Comparison of ENCODE assay signal across 16 cellular contexts in genomic region chr15:44216958-44217357, GRCh38. TPM values are rescaled to one million over a fixed set of nuclear protein-coding genes. Genes with fewer than 3 reads are reported as not detected.
A peak's percentile ranks its signal among the peaks of the same experiment; 100 is the strongest.
DNase-seq lines count a peak whose midpoint lies in the region; ATAC-seq and TF ChIP-seq lines count a peak whose summit lies in the region.
"Had no signal": no experiment of that assay in that cellular context is flagged by ENCODE, and none has a peak within 500 bp of the region (broad histone marks: within the 10 kb centered on the region; RNA-seq: fewer than 3 reads in every experiment).

No MANE protein-coding gene starts in this region.

- peak; percentile 24 for DNase-seq in EH (ENCODE audit: low read depth)
- peak; percentile 33 for DNase-seq in RPMI7951 (ENCODE audit: low read depth)
- DNase-seq in astrocyte of the spinal cord (ENCODE audit: low read depth, low spot score), result peak; percentile 9
- DNase-seq in kidney tubule cell (ENCODE audit: low spot score), result peak; percentile 26
- no peak for DNase-seq in suprapubic skin (ENCODE audit: low spot score in 2 of 2)
- DNase-seq in AG20443 (ENCODE audit: low spot score), result no peak
- DNase-seq: CD4-positive, CD25-positive, alpha-beta regulatory T cell; HFFc6; KG1; NCI-H1105 treated with DMSO at 0.1 percent for 48 hours; NCI-H2171; NCI-H524; Peyer's patch had no signal

- no peak overlapping the region for H3K4me3 ChIP-seq in astrocyte of the spinal cord (ENCODE audit: low read depth, low read length)
- no peak overlapping the region for H3K4me3 ChIP-seq in suprapubic skin
- H3K4me3 ChIP-seq: Peyer's patch had no signal

- TF ChIP-seq CTCF in astrocyte of the spinal cord (IDR thresholded peaks at IDR 0.05; ENCODE audit: low read depth, low read length) (no peak), suprapubic skin (IDR thresholded peaks at IDR 0.05) (no peak)

- in situ Hi-C loops in astrocyte of the spinal cord (cut with HindIII; ENCODE audit: low sequenced_read_pairs), result no loop called here

- H3K9me3 ChIP-seq in suprapubic skin, result no peaks in the 10 kb centered on the region
- H3K9me3 ChIP-seq: Peyer's patch had no signal

- no peak for TF ChIP-seq EP300 in suprapubic skin (IDR thresholded peaks at IDR 0.05)

- WGBS in suprapubic skin, result 64% methylated on average over 1 of the region's 1 CpG

- no peaks in the 10 kb centered on the region for H3K36me3 ChIP-seq in suprapubic skin
- H3K36me3 ChIP-seq: Peyer's patch had no signal

- no peak for TF ChIP-seq POLR2A in suprapubic skin (IDR thresholded peaks at IDR 0.05)

- H3K4me1 ChIP-seq in suprapubic skin, result no peaks in the 10 kb centered on the region
- H3K4me1 ChIP-seq: Peyer's patch had no signal

- H3K27ac ChIP-seq in suprapubic skin, result no peak overlapping the region
- H3K27ac ChIP-seq: HL-60, Peyer's patch had no signal

- peaks cover 4% of the 10 kb centered on the region for H3K27me3 ChIP-seq in suprapubic skin
- H3K27me3 ChIP-seq: Peyer's patch had no signal

- ATAC-seq in HG03565 (IDR thresholded peaks at IDR 0.05; ENCODE audit: unreplicated experiment), result no peak

RNA-seq across cellular contexts. Expression of gene FRMD5, which starts 21.9 kb away (rescaled TPM):
- 9.3 and 10.2 TPM in 2 replicates for total RNA-seq in RPMI7951 (2014; rRNA removed; shearing (Covaris generic))
- under 1 TPM in 2 of 4 donors, not detected in 2; 0.31 to 0.72 TPM for total RNA-seq in suprapubic skin
- total RNA-seq: CD4-positive, CD25-positive, alpha-beta regulatory T cell; OCI-LY7 had no signal

Comparison
In these comparisons a context has a peak if more than half of its experiments do, and no peak if none do; other contexts are left out.
1. DNase-seq: peak in EH (single experiment), RPMI7951 (single experiment), astrocyte of the spinal cord (single experiment) and kidney tubule cell (single experiment); none in suprapubic skin (0 of 2) and AG20443 (single experiment).